Comparison of ENCODE assay signal across 21 cellular contexts in the genomic region with DNA sequence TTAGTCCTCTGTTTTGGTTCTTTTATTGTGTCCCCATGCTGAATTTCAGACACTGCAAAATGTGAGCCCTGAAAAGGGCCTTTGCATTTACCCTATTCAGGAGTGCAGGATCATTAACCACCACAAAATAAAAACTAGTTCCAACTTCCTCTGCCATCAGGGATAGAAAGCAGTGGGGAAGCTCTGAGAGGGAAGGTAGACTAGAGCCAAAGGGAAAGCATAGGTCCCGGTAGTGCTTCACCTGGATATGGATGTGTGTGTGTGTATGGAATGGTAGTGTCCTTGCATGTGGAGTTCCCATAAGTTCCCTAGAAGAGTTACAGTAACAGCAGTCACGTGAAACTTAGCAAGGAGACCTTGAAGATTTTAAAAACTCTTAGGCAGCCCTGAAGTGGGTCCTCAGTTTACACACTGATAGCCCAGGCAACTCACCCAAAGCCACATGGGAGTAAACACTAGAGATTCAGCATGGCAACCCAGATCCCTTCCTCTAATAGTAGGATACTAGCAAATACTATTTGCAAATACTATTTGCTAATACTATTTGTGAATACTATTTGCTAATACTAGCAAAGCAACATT.
A peak's percentile ranks its signal among the peaks of the same experiment; 100 is the strongest.
DNase-seq lines count a peak whose midpoint lies in the region; TF ChIP-seq lines count a peak whose summit lies in the region.
"Had no signal": no experiment of that assay in that cellular context is flagged by ENCODE, and none has a peak within 500 bp of the region (broad histone marks: within the 10 kb centered on the region; RNA-seq: fewer than 3 reads in every experiment).

No MANE protein-coding gene starts in this region.

- TF ChIP-seq CTCF in PC-9 (conservative IDR thresholded peaks at IDR 0.05), result no peak
- no peak for TF ChIP-seq CTCF in epithelial cell of esophagus (IDR thresholded peaks at IDR 0.05; ENCODE audit: insufficient read depth, low read depth, low read length, missing control alignments)
- no peak for TF ChIP-seq CTCF in RWPE1 (conservative IDR thresholded peaks at IDR 0.05; ENCODE audit: low read depth)

- H3K36me3 ChIP-seq in PC-9 (ENCODE audit: low read depth), result 0 out of 2 replicates have a peak, but pooled peaks cover 5% of the 10 kb centered on the region
- no peaks in the 10 kb centered on the region for H3K36me3 ChIP-seq in neuronal stem cell (replicated peaks in 1 of 2; ENCODE audit: control insufficient read depth in 2 of 2, insufficient read depth in 2 of 2, low read length in 2 of 2)
- H3K36me3 ChIP-seq: ascending aorta, SJCRH30 had no signal

- no CpG with 5 or more reads among the region's 2 CpGs for WGBS in neuronal stem cell (ENCODE audit: extremely low coverage in 2 of 2, insufficient read length in 2 of 2, insufficient replicate concordance in 1 of 2), 2 donors

- POLR2A ChIA-PET in PC-9 (lab: Charles Lee; ENCODE audit: unreplicated experiment) (interaction anchor here (0.7 kb wide), 2 partner anchors 158 to 595 kb away, joined by 3 to 5 read pairs; no protein-coding TSS in a partner anchor), RWPE1 (lab: Yijun Ruan, JAX; ENCODE audit: low non-redundant PET) (no interaction called here)

- H2BK5ac ChIP-seq in neuronal stem cell (ENCODE audit: low read length), result no peak overlapping the region

- H3K9me3 ChIP-seq in PC-9 (ENCODE audit: insufficient read depth, low read depth) (no peaks in the 10 kb centered on the region), neuronal stem cell (replicated peaks in 1 of 2; ENCODE audit: control insufficient read depth in 2 of 2, insufficient read depth in 1 of 2, low read depth in 1 of 2, low read length in 2 of 2) (no peaks in the 10 kb centered on the region)
- H3K9me3 ChIP-seq: ascending aorta, SJCRH30 had no signal

- CTCF ChIA-PET in PC-9 (lab: Charles Lee), result no interaction called here
- CTCF ChIA-PET in RWPE1 (lab: Yijun Ruan, JAX), result interaction anchor here (0.6 to 1.1 kb wide), 2 partner anchors 16 to 236 kb away, joined by 3 read pairs; no protein-coding TSS in a partner anchor

- H3K18ac ChIP-seq in neuronal stem cell (ENCODE audit: low read length), result no peak overlapping the region

- in situ Hi-C loops in Caki2 (cut with HindIII; ENCODE audit: low pct_unique_long_range_greater_than_20kb, low sequenced_read_pairs), result loop anchor here (25.0 kb wide), 1 partner anchor 215 kb away; a partner anchor contains a TSS

- H3K9ac ChIP-seq in neuronal stem cell (ENCODE audit: low read depth, low read length, poor library complexity), result no peak overlapping the region

- H3K4me2 ChIP-seq in PC-9, result peak overlapping the region; percentile 11; the same call in 1 of the 2 replicates
- no peak overlapping the region for H3K4me2 ChIP-seq in neuronal stem cell (ENCODE audit: insufficient read depth, low read length, poor library complexity, severe bottlenecking)

- no peak overlapping the region for H3K14ac ChIP-seq in neuronal stem cell (ENCODE audit: low read length)

- H3K4me3 ChIP-seq in PC-9 (no peak overlapping the region), epithelial cell of esophagus (ENCODE audit: low read length) (peak overlapping the region; percentile 89), neuronal stem cell (ENCODE audit: low read length in 2 of 2) (no peak overlapping the region)
- H3K4me3 ChIP-seq: ascending aorta, SJCRH30 had no signal

- H3K27ac ChIP-seq in PC-9 (no peak overlapping the region), neuronal stem cell (replicated peaks; ENCODE audit: low read length) (no peak overlapping the region), substantia nigra (ENCODE audit: low read depth, low read length, poor library complexity, severe bottlenecking) (no peak overlapping the region), RWPE1 (no peak overlapping the region)
- H3K27ac ChIP-seq: ascending aorta, SJCRH30 had no signal

- H3K9me2 ChIP-seq in PC-9 (ENCODE audit: insufficient read depth), result no peaks in the 10 kb centered on the region

- no peak overlapping the region for H2AK5ac ChIP-seq in neuronal stem cell (ENCODE audit: low read depth, low read length)

- no peaks in the 10 kb centered on the region for H3K79me1 ChIP-seq in neuronal stem cell (ENCODE audit: low read depth, low read length)

- no TSS peak for BruUV-seq in PC-9 (replicated peaks; lab: Mats Ljungman, UMichigan)

- H3K4me1 ChIP-seq in PC-9 (replicated peaks; ENCODE audit: insufficient read depth), result peaks cover 3% of the 10 kb centered on the region; the same call in 1 of the 2 replicates
- peaks cover 2 to 3% of the 10 kb centered on the region in 2 donors for H3K4me1 ChIP-seq in neuronal stem cell (ENCODE audit: control insufficient read depth in 2 of 2, insufficient read depth in 1 of 2, low read depth in 1 of 2, low read length in 2 of 2)
- H3K4me1 ChIP-seq: SJCRH30 had no signal

- peaks cover 100% of the 10 kb centered on the region for H3K79me2 ChIP-seq in PC-9 (ENCODE audit: low read depth)

- peak; percentile 42 for DNase-seq in Caki2 (ENCODE audit: low read depth)
- no peak for DNase-seq in PC-9
- DNase-seq in epithelial cell of esophagus (ENCODE audit: low read depth), result no peak
- no peak for DNase-seq in neuronal stem cell (ENCODE audit: low spot score)
- no peak for DNase-seq in AG20443 (ENCODE audit: low spot score)
- DNase-seq in cerebellar cortex (ENCODE audit: low spot score), result no peak
- DNase-seq in substantia nigra (lab: John Stamatoyannopoulos, UW), result no peak
- DNase-seq in RWPE1 (ENCODE audit: low spot score), result no peak
- DNase-seq: activated CD4-positive, alpha-beta T cell treated with anti-CD3 and anti-CD28 coated beads for 48 hours; CD4-positive, CD25-positive, alpha-beta regulatory T cell; effector memory CD4-positive, alpha-beta T cell; Karpas-422; left cardiac atrium; naive thymus-derived CD8-positive, alpha-beta T cell; NCI-H1092; NCI-H2081; NCI-H82; posterior cingulate gyrus; SJCRH30; T-helper 1 cell had no signal

- H2BK12ac ChIP-seq in neuronal stem cell (ENCODE audit: low read length), result no peak overlapping the region

- peaks cover 8% of the 10 kb centered on the region; the same call in 1 of the 2 replicates for H4K20me1 ChIP-seq in PC-9 (ENCODE audit: insufficient read depth)

- no peak overlapping the region for H4K8ac ChIP-seq in neuronal stem cell (ENCODE audit: low read depth, low read length)

- H3K27me3 ChIP-seq in PC-9 (ENCODE audit: insufficient read depth, low read depth) (no peaks in the 10 kb centered on the region), neuronal stem cell (ENCODE audit: control insufficient read depth in 3 of 3, insufficient read depth in 3 of 3, low read depth in 1 of 3, low read length in 3 of 3) (peaks cover 0 to 22% (median 3%) of the 10 kb centered on the region in 3 experiments)
- H3K27me3 ChIP-seq: ascending aorta, SJCRH30 had no signal

- intact Hi-C loops in PC-9 (cut with micrococcal nuclease; ENCODE audit: unreplicated experiment), result loop anchor here (10.0 kb wide), 1 partner anchor 228 kb away; no protein-coding TSS in a partner anchor

- no peaks in the 10 kb centered on the region for H3F3A ChIP-seq in PC-9 (ENCODE audit: insufficient read depth, low read depth)

- no peak overlapping the region for H4K91ac ChIP-seq in neuronal stem cell (ENCODE audit: low read depth, low read length, poor library complexity)

- H2AFZ ChIP-seq in PC-9 (no peak overlapping the region), neuronal stem cell (ENCODE audit: low read length) (peak overlapping the region; percentile 11)

- H3K4ac ChIP-seq in neuronal stem cell (ENCODE audit: low read length), result no peak overlapping the region

- H2BK120ac ChIP-seq in neuronal stem cell (ENCODE audit: low read depth, low read length), result no peak overlapping the region

- H2BK15ac ChIP-seq in neuronal stem cell (ENCODE audit: low read length), result no peak overlapping the region

- H3K23ac ChIP-seq in neuronal stem cell (ENCODE audit: low read depth, low read length, poor library complexity), result no peak overlapping the region
